10 cellular contexts compared by ENCODE assay signal in genomic region chr5:131647078-131647769, GRCh38. TPM values are rescaled to one million over a fixed set of nuclear protein-coding genes. Genes with fewer than 3 reads are reported as not detected.
A peak's percentile ranks its signal among the peaks of the same experiment; 100 is the strongest.
DNase-seq lines count a peak whose midpoint lies in the region; ATAC-seq, FAIRE-seq and TF ChIP-seq lines count a peak whose summit lies in the region.
"Had no signal": no experiment of that assay in that cellular context is flagged by ENCODE, and none has a peak within 500 bp of the region (broad histone marks: within the 10 kb centered on the region; RNA-seq: fewer than 3 reads in every experiment).

No MANE protein-coding gene starts in this region.

- POLR2A ChIA-PET in RWPE1 (lab: Yijun Ruan, JAX; ENCODE audit: low non-redundant PET): interaction anchor here (0.6 kb wide), 1 partner anchor 157 kb away, joined by 3 read pairs; no protein-coding TSS in a partner anchor

- CTCF ChIA-PET in RWPE1 (lab: Yijun Ruan, JAX): no interaction called here

- DNase-seq in MV-4-11 (lab: John Stamatoyannopoulos, UW) (peak; percentile 68), NCI-H1930 (lab: John Stamatoyannopoulos, UW) (no peak), RWPE1 (ENCODE audit: low spot score) (no peak), frontal cortex (ENCODE audit: low spot score in 2 of 2) (no peak)
- no peak for DNase-seq in activated CD8-positive, alpha-beta memory T cell treated with anti-CD3 and anti-CD28 coated beads, Interleukin-2, amount 50 U/mL, for 4 hours
- DNase-seq: CD4-positive, alpha-beta T cell; trophoblast cell had no signal

- no peak for FAIRE-seq in frontal cortex (lab: Jason Lieb, UNC)

- H3K27ac ChIP-seq in RWPE1: no peak overlapping the region

- ATAC-seq in GM19455 (IDR thresholded peaks at IDR 0.05; ENCODE audit: unreplicated experiment): peak; percentile 67
- ATAC-seq in HG02973 (IDR thresholded peaks at IDR 0.05; ENCODE audit: unreplicated experiment): peak; percentile 58

- 0 out of 2 replicates have a peak, but pooled peaks have one; percentile 6 for TF ChIP-seq CTCF in GM12874 (IDR thresholded peaks at IDR 0.05; ENCODE audit: insufficient read depth, low read depth, low read length)
- no peak for TF ChIP-seq CTCF in RWPE1 (conservative IDR thresholded peaks at IDR 0.05; ENCODE audit: low read depth)

RNA-seq across cellular contexts. Expression of gene RAPGEF6, which starts 12.2 kb away (rescaled TPM):
- 58.7 TPM for total RNA-seq in frontal cortex
